In genomic region chr17:20155258-20156195, GRCh38 we compare ENCODE assay signal across 1 cellular context.
TF ChIP-seq lines count a peak whose summit lies in the region.

No MANE protein-coding gene starts in this region.

TF ChIP-seq in HEK293, 187 proteins besides CTCF, POLR2A, EP300 and RAD21 (continued from another document):
- no peak for TF ChIP-seq ZNF600 (tag by site-specific recombination; IDR thresholded peaks at IDR 0.05)
- no peak for TF ChIP-seq ZNF654 (tag by site-specific recombination; IDR thresholded peaks at IDR 0.05; ENCODE audit: low read depth)
- TF ChIP-seq YY1 (tag by site-specific recombination; IDR thresholded peaks at IDR 0.05), result no peak
- TF ChIP-seq ZNF530 (tag by site-specific recombination; IDR thresholded peaks at IDR 0.05; ENCODE audit: low read depth), result no peak
- TF ChIP-seq ZBTB6 (tag by site-specific recombination; IDR thresholded peaks at IDR 0.05), result no peak
- no peak for TF ChIP-seq ZNF776 (tag by site-specific recombination; IDR thresholded peaks at IDR 0.05; ENCODE audit: borderline replicate concordance)
- no peak for TF ChIP-seq ZNF747 (tag by site-specific recombination; IDR thresholded peaks at IDR 0.05)
- TF ChIP-seq ZNF311 (tag by site-specific recombination; IDR thresholded peaks at IDR 0.05; ENCODE audit: borderline replicate concordance), result no peak
- TF ChIP-seq OVOL3 (tag by site-specific recombination; IDR thresholded peaks at IDR 0.05), result no peak
